1 cellular context compared by ENCODE assay signal in the genomic region with DNA sequence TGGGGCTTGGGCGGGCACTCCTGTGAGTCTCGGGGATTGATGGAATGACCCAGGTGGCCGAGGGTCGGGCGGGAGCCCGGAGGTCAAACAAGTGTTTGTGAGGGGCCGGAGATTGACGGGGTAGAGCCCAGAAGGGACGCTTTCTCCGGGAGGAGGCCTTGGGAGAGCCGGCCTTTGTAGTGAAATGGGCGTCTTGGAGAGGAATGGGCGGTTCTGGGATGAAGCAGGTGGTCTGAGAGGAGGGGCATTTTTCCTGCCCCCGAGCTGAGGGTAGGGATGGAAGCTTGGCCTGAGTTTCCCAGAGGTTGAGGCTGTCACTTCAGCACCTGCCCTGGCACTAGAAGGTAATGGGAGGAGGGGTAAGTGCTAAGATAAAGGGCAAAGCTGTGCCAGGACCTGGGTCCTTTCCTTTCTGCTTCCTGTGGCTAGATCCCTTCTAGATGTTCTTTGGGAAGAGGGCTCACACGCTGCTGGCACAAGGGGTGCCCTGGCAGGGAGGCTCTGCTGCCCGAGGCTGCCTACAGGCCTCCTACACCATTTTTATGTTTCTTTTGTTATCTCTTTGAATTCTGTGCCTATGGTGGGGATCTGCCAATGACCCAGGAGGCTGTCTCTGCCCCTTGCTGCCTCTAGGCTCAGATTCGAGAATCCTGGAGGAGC.
TF ChIP-seq lines count a peak whose summit lies in the region.

No MANE protein-coding gene starts in this region.

TF ChIP-seq in H1, 55 proteins besides CTCF, POLR2A, EP300 and RAD21:
- TF ChIP-seq POLR2AphosphoS5 (IDR thresholded peaks at IDR 0.05; ENCODE audit: low read depth, low read length), result no peak
- no peak for TF ChIP-seq FOSL1 (IDR thresholded peaks at IDR 0.05; ENCODE audit: insufficient read depth, low read depth, low read length)
- no peak for TF ChIP-seq TAF1 (IDR thresholded peaks at IDR 0.05; ENCODE audit: low read depth, low read length)
- no peak for TF ChIP-seq CBX5 (IDR thresholded peaks at IDR 0.05; ENCODE audit: low read depth, low read length)
- TF ChIP-seq YY1 (IDR thresholded peaks at IDR 0.05; ENCODE audit: low read depth, low read length), result no peak
- no peak for TF ChIP-seq CHD2 (IDR thresholded peaks at IDR 0.05; ENCODE audit: low read length)
- TF ChIP-seq RFX5 (IDR thresholded peaks at IDR 0.05; ENCODE audit: borderline replicate concordance, low read depth, low read length), result no peak
- no peak for TF ChIP-seq KDM4A (IDR thresholded peaks at IDR 0.05; ENCODE audit: low read depth, low read length, severe bottlenecking)
- TF ChIP-seq, protein P1, sequence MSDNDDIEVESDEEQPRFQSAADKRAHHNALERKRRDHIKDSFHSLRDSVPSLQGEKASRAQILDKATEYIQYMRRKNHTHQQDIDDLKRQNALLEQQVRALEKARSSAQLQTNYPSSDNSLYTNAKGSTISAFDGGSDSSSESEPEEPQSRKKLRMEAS (IDR thresholded peaks at IDR 0.05), result no peak
- no peak for TF ChIP-seq SUZ12 (IDR thresholded peaks at IDR 0.05; ENCODE audit: low read length)
- TF ChIP-seq SP2 (IDR thresholded peaks at IDR 0.05; ENCODE audit: low read length), result no peak
- TF ChIP-seq CTBP2 (IDR thresholded peaks at IDR 0.05; ENCODE audit: borderline replicate concordance, insufficient read depth, insufficient read length, low read length), result no peak
- TF ChIP-seq HDAC6 (IDR thresholded peaks at IDR 0.05; ENCODE audit: low read depth, low read length), result no peak
- TF ChIP-seq CEBPB (IDR thresholded peaks at IDR 0.05; ENCODE audit: low read depth, low read length), result no peak
- no peak for TF ChIP-seq KDM5A (IDR thresholded peaks at IDR 0.05; ENCODE audit: low read length)
- TF ChIP-seq SIRT6 (IDR thresholded peaks at IDR 0.05; ENCODE audit: low read length), result no peak
- TF ChIP-seq JUND (IDR thresholded peaks at IDR 0.05; ENCODE audit: low read length), result no peak
- no peak for TF ChIP-seq CREB1 (IDR thresholded peaks at IDR 0.05)
- TF ChIP-seq KDM1A (IDR thresholded peaks at IDR 0.05; ENCODE audit: borderline replicate concordance, low read length), result no peak
